In genomic region chr6:7505196-7505699, GRCh38 we compare ENCODE assay signal across 8 cellular contexts. TPM values are rescaled to one million over a fixed set of nuclear protein-coding genes. Genes with fewer than 3 reads are reported as not detected.
DNase-seq lines count a peak whose midpoint lies in the region; ATAC-seq and TF ChIP-seq lines count a peak whose summit lies in the region.

No MANE protein-coding gene starts in this region.

- ATAC-seq in GM18867 (IDR thresholded peaks at IDR 0.05; ENCODE audit: unreplicated experiment) (no peak), HG03457 (IDR thresholded peaks at IDR 0.05; ENCODE audit: unreplicated experiment) (no peak)

- no peaks in the 10 kb centered on the region for H3K9me3 ChIP-seq in Peyer's patch

- H3K4me1 ChIP-seq in Peyer's patch: peaks cover 0 to 10% (median 0%) of the 10 kb centered on the region in 4 donors

- H3K27me3 ChIP-seq in Peyer's patch: no peaks in the 10 kb centered on the region

- no peak overlapping the region for H3K4me3 ChIP-seq in Peyer's patch

- no peaks in the 10 kb centered on the region for H3K36me3 ChIP-seq in Peyer's patch

- TF ChIP-seq CTCF in Peyer's patch (IDR thresholded peaks at IDR 0.05): no peak

- peak overlapping the region in 2 of 4 donors; percentile 51 to 68 for H3K27ac ChIP-seq in Peyer's patch

- DNase-seq in Ammon's horn (ENCODE audit: low spot score) (peak; percentile 65), HS-5 (ENCODE audit: low read depth) (peak; percentile 70), Peyer's patch (peak in 2 of 3 donors; percentile 63 to 74), fibroblast of peridontal ligament (ENCODE audit: extremely low read depth) (peak; percentile 71), pons (ENCODE audit: low spot score) (peak; percentile 25), NCI-H1436 (lab: John Stamatoyannopoulos, UW) (no peak)

- TF ChIP-seq POLR2A in Peyer's patch (IDR thresholded peaks at IDR 0.05): no peak

RNA-seq across cellular contexts. Expression of gene DSP, which starts 36.2 kb away (rescaled TPM):
- 100 to 1,000 TPM in 3 of 4 donors, 10 to 100 TPM in 1; 56.9 to 243 (median 187) TPM for total RNA-seq in Peyer's patch
